Comparison of ENCODE assay signal across 8 cellular contexts in genomic region chr4:140861359-140862181, GRCh38.
DNase-seq lines count a peak whose midpoint lies in the region; ATAC-seq and TF ChIP-seq lines count a peak whose summit lies in the region.

No MANE protein-coding gene starts in this region.

- intact Hi-C loops in MCF 10A (cut with micrococcal nuclease), result loop anchor here (1.0 to 10.0 kb wide), 4 partner anchors 23 to 359 kb away; partner anchors contain the start of genes RNF150 and ZNF330

- H3K4me1 Mint-ChIP-seq in MCF 10A (ENCODE audit: insufficient read depth, unreplicated experiment), result peaks cover 8% of the 10 kb centered on the region

- no peaks in the 10 kb centered on the region for H3K36me3 Mint-ChIP-seq in MCF 10A (ENCODE audit: insufficient read depth, unreplicated experiment)

- no peaks in the 10 kb centered on the region for H3K9me3 Mint-ChIP-seq in MCF 10A (ENCODE audit: unreplicated experiment)

- DNase-seq in Daoy (ENCODE audit: low read depth) (peak; percentile 40), M059J (ENCODE audit: low read depth) (peak; percentile 74), SK-MEL-5 (ENCODE audit: low read depth, low spot score) (peak; percentile 85), MCF 10A (ENCODE audit: unreplicated experiment) (peak; percentile 80), iPS-NIHi11 (ENCODE audit: low spot score) (peak; percentile 50), GM19240 (ENCODE audit: insufficient read length, low spot score) (no peak)
- DNase-seq in stimulated activated CD4-positive, alpha-beta T cell treated with anti-CD3 and anti-CD28 coated beads, Interleukin-12 subunit alpha, Interleukin-12 subunit beta, amount 100 ng/mL, for 48 hours (ENCODE audit: low read depth in 2 of 3, low spot score in 1 of 3), result peak; percentile 3 to 35 (median 16)

- no peak overlapping the region for H3K4me3 Mint-ChIP-seq in MCF 10A (ENCODE audit: unreplicated experiment)

- H3K27ac Mint-ChIP-seq in MCF 10A (ENCODE audit: low read depth, unreplicated experiment), result no peak overlapping the region

- in situ Hi-C loops in SK-MEL-5 (cut with HindIII; ENCODE audit: low pct_unique_long_range_greater_than_20kb, low sequenced_read_pairs), result no loop called here

- CTCF ChIA-PET in MCF 10A (lab: Yijun Ruan, JAX), result interaction anchor here (0.6 to 6.2 kb wide), 20 partner anchors 8 to 413 kb away, joined by 3 to 115 read pairs (median 3); partner anchors contain the start of gene RNF150

- ATAC-seq in GM21825 (IDR thresholded peaks at IDR 0.05; ENCODE audit: unreplicated experiment), result peak; percentile 59

- TF ChIP-seq CTCF in MCF 10A (IDR thresholded peaks at IDR 0.05; ENCODE audit: unreplicated experiment), result peak; percentile 60

- POLR2A ChIA-PET in MCF 10A (lab: Yijun Ruan, JAX), result interaction anchor here (0.8 to 1.9 kb wide), 3 partner anchors 22 to 414 kb away, joined by 3 to 4 read pairs (median 4); partner anchors contain the start of gene RNF150

- BruUV-seq in MCF 10A (replicated peaks; lab: Mats Ljungman, UMichigan), result no TSS peak

- H3K27me3 Mint-ChIP-seq in MCF 10A (ENCODE audit: insufficient read depth, unreplicated experiment), result no peaks in the 10 kb centered on the region
